ENCODE assay signal across 17 cellular contexts in genomic region chr9:90891656-90892055, GRCh38.
"Had no signal": no experiment of that assay in that cellular context is flagged by ENCODE, and none has a peak within 500 bp of the region (broad histone marks: within the 10 kb centered on the region; RNA-seq: fewer than 3 reads in every experiment).

No MANE protein-coding gene starts in this region.

- ATAC-seq: activated T-helper 17 cell treated with anti-CD3 and anti-CD28 coated beads, Interleukin-2, amount 50 U/mL, for 72 hours; body of pancreas had no signal

- H3K27ac ChIP-seq: body of pancreas, epithelial cell of prostate, tibial nerve, WERI-Rb-1 had no signal

- DNase-seq: activated CD4-positive, alpha-beta T cell treated with anti-CD3 and anti-CD28 coated beads, Interleukin-2, amount 50 U/mL, for 4 hours; activated naive CD4-positive, alpha-beta T cell; activated T-cell treated with anti-CD3 and anti-CD28 coated beads, Interleukin-2, amount 50 U/mL, for 1 hour; caudate nucleus; foreskin melanocyte; glutamatergic neuron; midbrain; occipital lobe; retina; WERI-Rb-1 had no signal

- H3K4me1 ChIP-seq: body of pancreas, tibial nerve had no signal

- H3K4me3 Mint-ChIP-seq: activated T-helper 17 cell treated with anti-CD3 and anti-CD28 coated beads, Interleukin-2, amount 50 U/mL, for 72 hours; stimulated activated naive CD8-positive, alpha-beta T cell treated with anti-CD3 and anti-CD28 coated beads, Interleukin-15, Interleukin-2, amounts not matched to agents 100 ng/mL and 50 ng/mL, for 24 hours had no signal

- H3K4me1 Mint-ChIP-seq: activated T-helper 17 cell treated with anti-CD3 and anti-CD28 coated beads, Interleukin-2, amount 50 U/mL, for 72 hours had no signal

- H3K9me3 Mint-ChIP-seq: activated T-helper 17 cell treated with anti-CD3 and anti-CD28 coated beads, Interleukin-2, amount 50 U/mL, for 72 hours; stimulated activated naive CD8-positive, alpha-beta T cell treated with anti-CD3 and anti-CD28 coated beads, Interleukin-15, Interleukin-2, amounts not matched to agents 100 ng/mL and 50 ng/mL, for 24 hours had no signal

- H3K4me3 ChIP-seq: body of pancreas, lung, tibial nerve had no signal

- H3K27ac Mint-ChIP-seq: activated T-helper 17 cell treated with anti-CD3 and anti-CD28 coated beads, Interleukin-2, amount 50 U/mL, for 72 hours; stimulated activated naive CD8-positive, alpha-beta T cell treated with anti-CD3 and anti-CD28 coated beads, Interleukin-15, Interleukin-2, amounts not matched to agents 100 ng/mL and 50 ng/mL, for 24 hours had no signal

- H3K9me3 ChIP-seq: body of pancreas, tibial nerve had no signal

- FAIRE-seq: keratinocyte had no signal

- H3K27me3 ChIP-seq: body of pancreas, tibial nerve had no signal
